8 cellular contexts compared by ENCODE assay signal in the genomic region with DNA sequence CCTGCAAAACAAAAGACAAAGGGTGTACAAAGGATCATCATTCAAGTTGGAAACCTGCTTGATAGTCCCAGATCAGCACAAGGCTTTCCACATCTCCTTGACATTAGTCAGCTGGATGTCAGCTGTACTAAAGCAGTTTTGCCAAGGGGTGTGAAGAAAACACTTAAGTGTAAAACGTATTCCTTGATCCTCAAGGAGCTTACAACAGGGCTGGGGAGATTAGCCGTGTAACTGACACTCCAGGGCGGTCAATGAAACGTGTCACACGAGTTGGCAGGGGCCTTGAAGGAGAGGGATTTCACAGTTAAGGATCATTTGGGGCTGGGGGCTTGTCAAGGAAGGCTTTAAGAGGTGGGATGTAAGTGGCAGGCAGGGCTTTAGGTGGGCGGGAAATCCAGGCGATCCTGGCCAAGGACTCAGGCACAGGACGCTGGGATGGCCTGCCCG. TPM values are rescaled to one million over a fixed set of nuclear protein-coding genes. Genes with fewer than 3 reads are reported as not detected.
DNase-seq lines count a peak whose midpoint lies in the region; ATAC-seq and TF ChIP-seq lines count a peak whose summit lies in the region.

No MANE protein-coding gene starts in this region.

- H3K27me3 Mint-ChIP-seq in activated CD4-positive, alpha-beta T cell treated with anti-CD3 and anti-CD28 coated beads for 36 hours = peaks cover 31% of the 10 kb centered on the region
- peaks cover 9% of the 10 kb centered on the region for H3K27me3 Mint-ChIP-seq in activated CD4-positive, alpha-beta memory T cell treated with anti-CD3 and anti-CD28 coated beads, Interleukin-2, amount 10 ng/mL, durations not matched to agents 7 days and 5 days

- peak overlapping the region; percentile 73 for H3K4me3 Mint-ChIP-seq in activated CD4-positive, alpha-beta T cell treated with anti-CD3 and anti-CD28 coated beads for 36 hours
- H3K4me3 Mint-ChIP-seq in activated CD4-positive, alpha-beta memory T cell treated with anti-CD3 and anti-CD28 coated beads, Interleukin-2, amount 10 ng/mL, durations not matched to agents 7 days and 5 days = peak overlapping the region; percentile 59

- H3K36me3 ChIP-seq in right atrium auricular region (no peaks in the 10 kb centered on the region), skeletal muscle satellite cell (ENCODE audit: insufficient read depth, low read length) (no peaks in the 10 kb centered on the region)

- peak overlapping the region; percentile 86 for H3K4me2 ChIP-seq in skeletal muscle satellite cell (ENCODE audit: low read length)

- DNase-seq in activated CD4-positive, alpha-beta T cell treated with anti-CD3 and anti-CD28 coated beads for 36 hours = no peak
- DNase-seq in activated CD4-positive, alpha-beta T cell treated with anti-CD3 and anti-CD28 coated beads for 48 hours = no peak
- DNase-seq in activated CD4-positive, alpha-beta memory T cell treated with anti-CD3 and anti-CD28 coated beads, Interleukin-2, amount 10 ng/mL, durations not matched to agents 7 days and 5 days = no peak
- DNase-seq in right atrium auricular region (ENCODE audit: low spot score) = no peak
- no peak for DNase-seq in HEK293T (ENCODE audit: extremely low spot score)

- H3K4me1 ChIP-seq in right atrium auricular region (peaks cover 0 to 8% of the 10 kb centered on the region in 2 donors), skeletal muscle satellite cell (ENCODE audit: control insufficient read depth, insufficient read depth, low read length) (peaks cover 6% of the 10 kb centered on the region)

- H3K9me3 Mint-ChIP-seq in activated CD4-positive, alpha-beta T cell treated with anti-CD3 and anti-CD28 coated beads for 36 hours (ENCODE audit: low read depth) = no peaks in the 10 kb centered on the region
- peaks cover 3% of the 10 kb centered on the region for H3K9me3 Mint-ChIP-seq in activated CD4-positive, alpha-beta memory T cell treated with anti-CD3 and anti-CD28 coated beads, Interleukin-2, amount 10 ng/mL, durations not matched to agents 7 days and 5 days

- intact Hi-C loops in activated CD4-positive, alpha-beta T cell treated with anti-CD3 and anti-CD28 coated beads for 36 hours (cut with DNase I, micrococcal nuclease) = no loop called here

- TF ChIP-seq CTCF in right atrium auricular region (IDR thresholded peaks at IDR 0.05) = no peak

- H3K4me3 ChIP-seq in right atrium auricular region = peak overlapping the region; percentile 95
- peak overlapping the region; percentile 90 for H3K4me3 ChIP-seq in skeletal muscle satellite cell (ENCODE audit: low read length)

- peak overlapping the region; percentile 95 for H3K9ac ChIP-seq in skeletal muscle satellite cell (ENCODE audit: low read depth, low read length)

- CTCF ChIA-PET in activated CD4-positive, alpha-beta T cell treated with anti-CD3 and anti-CD28 coated beads for 36 hours (lab: Charles Lee) = interaction anchor here (1.3 kb wide), 1 partner anchor 18 kb away, joined by 5 read pairs; no protein-coding TSS in a partner anchor
- CTCF ChIA-PET in activated CD4-positive, alpha-beta memory T cell treated with anti-CD3 and anti-CD28 coated beads, Interleukin-2, amount 10 ng/mL, durations not matched to agents 7 days and 5 days (lab: Charles Lee) = interaction anchor here (0.6 kb wide), 1 partner anchor 8 kb away, joined by 4 read pairs; no protein-coding TSS in a partner anchor
- CTCF ChIA-PET in HEK293T (lab: Yijun Ruan, JAX) = interaction anchor here (1.3 kb wide), 1 partner anchor 18 kb away, joined by 3 read pairs; no protein-coding TSS in a partner anchor

- peaks cover 10% of the 10 kb centered on the region for H3K4me1 Mint-ChIP-seq in activated CD4-positive, alpha-beta T cell treated with anti-CD3 and anti-CD28 coated beads for 36 hours
- peaks cover 5% of the 10 kb centered on the region for H3K4me1 Mint-ChIP-seq in activated CD4-positive, alpha-beta memory T cell treated with anti-CD3 and anti-CD28 coated beads, Interleukin-2, amount 10 ng/mL, durations not matched to agents 7 days and 5 days

- POLR2A ChIA-PET in activated CD4-positive, alpha-beta T cell treated with anti-CD3 and anti-CD28 coated beads for 36 hours (lab: Charles Lee) = no interaction called here
- POLR2A ChIA-PET in activated CD4-positive, alpha-beta memory T cell treated with anti-CD3 and anti-CD28 coated beads, Interleukin-2, amount 10 ng/mL, durations not matched to agents 7 days and 5 days (lab: Charles Lee) = no interaction called here
- POLR2A ChIA-PET in HEK293T (lab: Yijun Ruan, JAX) = no interaction called here

- no peak for ATAC-seq in activated CD4-positive, alpha-beta T cell treated with anti-CD3 and anti-CD28 coated beads for 36 hours
- no peak for ATAC-seq in GM21737 (IDR thresholded peaks at IDR 0.05; ENCODE audit: unreplicated experiment)
- ATAC-seq in HG03108 (IDR thresholded peaks at IDR 0.05; ENCODE audit: unreplicated experiment) = no peak

- H3K27me3 ChIP-seq in right atrium auricular region (no peaks in the 10 kb centered on the region), skeletal muscle satellite cell (ENCODE audit: control insufficient read depth, insufficient read depth, low read length) (no peaks in the 10 kb centered on the region)

- H3K9me3 ChIP-seq in right atrium auricular region = no peaks in the 10 kb centered on the region
- no peaks in the 10 kb centered on the region for H3K9me3 ChIP-seq in skeletal muscle satellite cell (replicated peaks; ENCODE audit: low read length)

- peaks cover 4% of the 10 kb centered on the region for H3K36me3 Mint-ChIP-seq in activated CD4-positive, alpha-beta T cell treated with anti-CD3 and anti-CD28 coated beads for 36 hours (ENCODE audit: low read depth)
- peaks cover 3% of the 10 kb centered on the region for H3K36me3 Mint-ChIP-seq in activated CD4-positive, alpha-beta memory T cell treated with anti-CD3 and anti-CD28 coated beads, Interleukin-2, amount 10 ng/mL, durations not matched to agents 7 days and 5 days (ENCODE audit: low read depth)

- H3K27ac ChIP-seq in right atrium auricular region = peak overlapping the region; percentile 91 to 96

- H3K27ac Mint-ChIP-seq in activated CD4-positive, alpha-beta T cell treated with anti-CD3 and anti-CD28 coated beads for 36 hours = peak overlapping the region; percentile 40
- no peak overlapping the region for H3K27ac Mint-ChIP-seq in activated CD4-positive, alpha-beta memory T cell treated with anti-CD3 and anti-CD28 coated beads, Interleukin-2, amount 10 ng/mL, durations not matched to agents 7 days and 5 days

TF ChIP-seq in HEK293T, 16 proteins besides CTCF, POLR2A, EP300 and RAD21:
- no peak for TF ChIP-seq CTBP1 (IDR thresholded peaks at IDR 0.05; ENCODE audit: borderline replicate concordance)

RNA-seq across cellular contexts. Expression of gene CNTLN, which starts 0.4 kb away (rescaled TPM):
- total RNA-seq in activated CD4-positive, alpha-beta T cell treated with anti-CD3 and anti-CD28 coated beads for 36 hours = 1 to 10 TPM; 1.1 to 1.2 TPM
- total RNA-seq in activated CD4-positive, alpha-beta memory T cell treated with anti-CD3 and anti-CD28 coated beads, Interleukin-2, amount 10 ng/mL, durations not matched to agents 7 days and 5 days = under 1 TPM; 0.25 to 0.28 TPM
- 1 to 10 TPM; 3.2 to 5.9 TPM for total RNA-seq in right atrium auricular region
- 8.7 and 12.9 TPM in 2 replicates for total RNA-seq in skeletal muscle satellite cell (2012; rRNA removed)
